1 cellular context compared by ENCODE assay signal in the genomic region with DNA sequence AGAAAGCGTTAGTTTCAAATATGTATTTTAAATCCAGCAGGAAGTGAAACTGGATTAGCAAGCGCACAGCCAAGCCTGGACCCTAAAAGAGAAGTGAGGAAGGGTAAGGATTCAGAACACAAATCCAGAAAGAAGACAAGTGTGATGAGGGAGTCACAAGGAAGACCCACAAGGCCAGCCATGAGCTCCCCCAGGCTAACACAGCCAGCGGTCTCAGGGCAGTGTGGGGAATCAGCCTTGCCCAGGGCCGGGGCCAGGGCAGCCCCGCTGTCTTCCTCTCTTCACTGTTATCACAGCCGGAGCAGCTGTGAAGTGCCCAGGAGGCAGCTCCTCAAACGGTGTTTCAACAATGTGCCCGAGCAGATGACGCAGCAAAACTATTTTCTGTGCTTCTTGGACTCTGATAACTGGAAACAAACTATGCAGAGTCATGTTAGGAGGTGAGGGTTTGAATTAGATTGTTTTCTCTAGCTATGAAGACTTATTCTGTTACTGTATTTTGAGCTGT.
A peak's percentile ranks its signal among the peaks of the same experiment; 100 is the strongest.
TF ChIP-seq lines count a peak whose summit lies in the region.

No MANE protein-coding gene starts in this region.

TF ChIP-seq in IMR-90, 13 proteins besides CTCF, POLR2A, EP300 and RAD21:
- no peak for TF ChIP-seq FOS (IDR thresholded peaks at IDR 0.05; ENCODE audit: low read depth, low read length)
- no peak for TF ChIP-seq CEBPB (IDR thresholded peaks at IDR 0.05; ENCODE audit: low read depth, low read length)
- TF ChIP-seq, protein P1, sequence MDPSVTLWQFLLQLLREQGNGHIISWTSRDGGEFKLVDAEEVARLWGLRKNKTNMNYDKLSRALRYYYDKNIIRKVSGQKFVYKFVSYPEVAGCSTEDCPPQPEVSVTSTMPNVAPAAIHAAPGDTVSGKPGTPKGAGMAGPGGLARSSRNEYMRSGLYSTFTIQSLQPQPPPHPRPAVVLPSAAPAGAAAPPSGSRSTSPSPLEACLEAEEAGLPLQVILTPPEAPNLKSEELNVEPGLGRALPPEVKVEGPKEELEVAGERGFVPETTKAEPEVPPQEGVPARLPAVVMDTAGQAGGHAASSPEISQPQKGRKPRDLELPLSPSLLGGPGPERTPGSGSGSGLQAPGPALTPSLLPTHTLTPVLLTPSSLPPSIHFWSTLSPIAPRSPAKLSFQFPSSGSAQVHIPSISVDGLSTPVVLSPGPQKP (IDR thresholded peaks at IDR 0.05; ENCODE audit: borderline replicate concordance, low read depth, low read length) = no peak
- no peak for TF ChIP-seq USF2 (IDR thresholded peaks at IDR 0.05; ENCODE audit: low read depth, low read length)
- TF ChIP-seq BHLHE40 (IDR thresholded peaks at IDR 0.05; ENCODE audit: low read depth, low read length) = no peak
- peak; percentile 67; the same call in 1 of the 2 replicates for TF ChIP-seq NFE2L2 (IDR thresholded peaks at IDR 0.05; ENCODE audit: low read depth, low read length)
- no peak for TF ChIP-seq MXI1 (IDR thresholded peaks at IDR 0.05; ENCODE audit: borderline replicate concordance, low read depth, low read length)
- no peak for TF ChIP-seq CHD1 (IDR thresholded peaks at IDR 0.05; ENCODE audit: low read depth, low read length)
- TF ChIP-seq RFX5 (IDR thresholded peaks at IDR 0.05; ENCODE audit: low read depth, low read length) = no peak
- TF ChIP-seq MAFK (IDR thresholded peaks at IDR 0.05; ENCODE audit: low read depth, low read length) = peak; percentile 12; the same call in 1 of the 2 replicates
- TF ChIP-seq RCOR1 (IDR thresholded peaks at IDR 0.05; ENCODE audit: insufficient replicate concordance, low read length) = no peak
- no peak for TF ChIP-seq SMC3 (IDR thresholded peaks at IDR 0.05; ENCODE audit: low read depth, low read length)
- no peak for TF ChIP-seq MAZ (IDR thresholded peaks at IDR 0.05; ENCODE audit: borderline replicate concordance, low read depth, low read length)
